ENCODE assay signal across 21 cellular contexts in the genomic region with DNA sequence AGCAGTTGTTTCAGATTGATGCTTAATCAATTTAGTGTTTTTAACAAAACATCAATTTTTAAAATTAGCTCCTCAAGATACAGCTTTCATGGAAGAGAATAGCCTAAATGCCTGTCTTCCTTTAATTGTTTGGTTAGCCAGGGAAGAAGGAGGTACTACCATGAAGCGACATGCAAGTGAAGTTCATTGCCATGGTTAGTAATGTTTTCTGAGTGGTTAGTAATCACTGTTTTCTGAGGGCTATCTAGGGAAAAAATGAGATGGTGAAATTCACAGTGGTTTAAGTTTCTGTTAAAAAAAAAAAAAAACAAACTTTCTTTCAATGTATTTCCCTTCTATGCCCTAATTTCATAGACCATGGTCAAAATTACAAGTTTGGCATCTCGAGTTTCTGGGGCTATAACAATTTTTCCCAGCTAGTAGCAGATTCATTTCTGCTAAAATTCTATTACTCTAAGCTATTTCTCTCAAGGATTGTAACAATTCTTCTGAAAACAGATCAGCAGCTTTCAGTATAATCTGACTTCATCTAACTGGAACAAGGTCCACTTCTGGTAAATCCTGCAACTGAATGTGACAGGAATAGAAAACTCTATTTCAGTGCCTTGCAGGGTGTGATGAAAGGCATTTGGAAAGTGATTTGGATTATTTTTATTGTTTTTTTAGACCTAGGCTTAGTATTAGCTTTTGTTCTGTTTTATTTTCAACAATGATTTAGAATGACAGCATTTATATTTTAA.
DNase-seq lines count a peak whose midpoint lies in the region; FAIRE-seq and TF ChIP-seq lines count a peak whose summit lies in the region.
"Had no signal": no experiment of that assay in that cellular context is flagged by ENCODE, and none has a peak within 500 bp of the region (broad histone marks: within the 10 kb centered on the region; RNA-seq: fewer than 3 reads in every experiment).

No MANE protein-coding gene starts in this region.

- no peaks in the 10 kb centered on the region for H3K79me2 ChIP-seq in hepatocyte

- peak overlapping the region; percentile 21 for H3K9ac ChIP-seq in skeletal muscle satellite cell (ENCODE audit: low read depth, low read length)

- no peaks in the 10 kb centered on the region for H3K36me3 ChIP-seq in ascending aorta
- H3K36me3 ChIP-seq in skeletal muscle satellite cell (ENCODE audit: insufficient read depth, low read length), result no peaks in the 10 kb centered on the region
- H3K36me3 ChIP-seq in hepatocyte (replicated peaks; ENCODE audit: insufficient read depth, low read depth), result no peaks in the 10 kb centered on the region
- no peaks in the 10 kb centered on the region for H3K36me3 ChIP-seq in stomach

- 84% methylated on average over 2 of the region's 2 CpGs for WGBS in hepatocyte (ENCODE audit: low lambda C conversion rate, missing lambda C conversion rate)
- 47 to 65% (median 60%) methylated on average over 2 of the region's 2 CpGs for WGBS in stomach, 5 donors

- no peak for TF ChIP-seq CTCF in ascending aorta (IDR thresholded peaks at IDR 0.05)
- no peak for TF ChIP-seq CTCF in hepatocyte (IDR thresholded peaks at IDR 0.05; ENCODE audit: poor library complexity)
- TF ChIP-seq CTCF in stomach (IDR thresholded peaks at IDR 0.05), result no peak

- DNase-seq in AG20443 (ENCODE audit: low spot score) (peak; percentile 25), ascending aorta (ENCODE audit: low spot score in 2 of 2) (no peak), C1 segment of cervical spinal cord (lab: John Stamatoyannopoulos, UW) (no peak), hepatocyte (ENCODE audit: low spot score) (no peak), SW480 (ENCODE audit: low spot score) (no peak), stomach (no peak)
- DNase-seq: activated B cell treated with CpG ODN at 0.5 μM for 24 hours; activated CD4-positive, alpha-beta T cell treated with anti-CD3 and anti-CD28 coated beads, Interleukin-2, amount 50 U/mL, for 4 hours; activated CD8-positive, alpha-beta memory T cell treated with anti-CD3 and anti-CD28 coated beads, Interleukin-2, amount 50 U/mL, for 4 hours; foreskin melanocyte; KG1; NCI-H1417 treated with DMSO at 0.1 percent for 48 hours; NCI-H2107; NCI-H446; stimulated activated CD4-positive, alpha-beta T cell treated with anti-CD3 and anti-CD28 coated beads, Interleukin-2, amount 100 ng/mL, for 24 hours; T-helper 9 cell had no signal

- TF ChIP-seq EP300 in stomach (IDR thresholded peaks at IDR 0.05), result no peak

- TF ChIP-seq POLR2A in stomach (IDR thresholded peaks at IDR 0.05), result no peak

- H3K27me3 ChIP-seq in ascending aorta (no peaks in the 10 kb centered on the region), skeletal muscle satellite cell (ENCODE audit: control insufficient read depth, insufficient read depth, low read length) (no peaks in the 10 kb centered on the region), hepatocyte (no peaks in the 10 kb centered on the region), stomach (no peaks in the 10 kb centered on the region)

- H3K4me1 ChIP-seq in ascending aorta, result peaks cover 0 to 22% of the 10 kb centered on the region in 2 donors
- peaks cover 41% of the 10 kb centered on the region for H3K4me1 ChIP-seq in skeletal muscle satellite cell (ENCODE audit: control insufficient read depth, insufficient read depth, low read length)
- peaks cover 14% of the 10 kb centered on the region for H3K4me1 ChIP-seq in hepatocyte (ENCODE audit: insufficient read depth)
- peaks cover 0 to under 1% (median 0%) of the 10 kb centered on the region in 4 donors for H3K4me1 ChIP-seq in stomach

- no peak overlapping the region for H2AFZ ChIP-seq in hepatocyte

- intact Hi-C loops in ascending aorta (cut with DNase I), result loop anchor here (5.0 to 10.0 kb wide), 4 partner anchors 57 to 320 kb away; no protein-coding TSS in a partner anchor
- intact Hi-C loops in stomach (cut with DNase I; ENCODE audit: low total_unique reads), result no loop called here

- peak overlapping the region; percentile 67 to 79 for H3K27ac ChIP-seq in ascending aorta
- no peak overlapping the region for H3K27ac ChIP-seq in hepatocyte
- H3K27ac ChIP-seq in stomach, result no peak overlapping the region
- H3K27ac ChIP-seq: RWPE1 had no signal

- no peaks in the 10 kb centered on the region for H4K20me1 ChIP-seq in hepatocyte (ENCODE audit: insufficient read depth, poor library complexity, severe bottlenecking)

- H3K9me2 ChIP-seq in hepatocyte (replicated peaks; ENCODE audit: insufficient read depth), result no peaks in the 10 kb centered on the region

- peak overlapping the region; percentile 31 for H3K4me2 ChIP-seq in skeletal muscle satellite cell (ENCODE audit: low read length)
- H3K4me2 ChIP-seq in hepatocyte, result no peak overlapping the region

- H3K4me3 ChIP-seq in ascending aorta (peak overlapping the region in 1 of 2 donors; percentile 13), skeletal muscle satellite cell (ENCODE audit: low read length) (no peak overlapping the region), hepatocyte (no peak overlapping the region), stomach (no peak overlapping the region)

- no peaks in the 10 kb centered on the region for H3K9me3 ChIP-seq in ascending aorta
- H3K9me3 ChIP-seq in skeletal muscle satellite cell (replicated peaks; ENCODE audit: low read length), result no peaks in the 10 kb centered on the region
- H3K9me3 ChIP-seq in hepatocyte (ENCODE audit: low read depth), result no peaks in the 10 kb centered on the region
- H3K9me3 ChIP-seq in stomach, result no peaks in the 10 kb centered on the region

- peak; percentile 17 for FAIRE-seq in islet of Langerhans (lab: Jason Lieb, UNC)
- FAIRE-seq: astrocyte, HTR-8/SVneo had no signal

Comparison
In these comparisons a context has a peak if more than half of its experiments do, and no peak if none do; other contexts are left out.
1. H3K27ac ChIP-seq: peak in ascending aorta (2 of 2); none in hepatocyte (single experiment) and stomach (0 of 5).